In the genomic region with DNA sequence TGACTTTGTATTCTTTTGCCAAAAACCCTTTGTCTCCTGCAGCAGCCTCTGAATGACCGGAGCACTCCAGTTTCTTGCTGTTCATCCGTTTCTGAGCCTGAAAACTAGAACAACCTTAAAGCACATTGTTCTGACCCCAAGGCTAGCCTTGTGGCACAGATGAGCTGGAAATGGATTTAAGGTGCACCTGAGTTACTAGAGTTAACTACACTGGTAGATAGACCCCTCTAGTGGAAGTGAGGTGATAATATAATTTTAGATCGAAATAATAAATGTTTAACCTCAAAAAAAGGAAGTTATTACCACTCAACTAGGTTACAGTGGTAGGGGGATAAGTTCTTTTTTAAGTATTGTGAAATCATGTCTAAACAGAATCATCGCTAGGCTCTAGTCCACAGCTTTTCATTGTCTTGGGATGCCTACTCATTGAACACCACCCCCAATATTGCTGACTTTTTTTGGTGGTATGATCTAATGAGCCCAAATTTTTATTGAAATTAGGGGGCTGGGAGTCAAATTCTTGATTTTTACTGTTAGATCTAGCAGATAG, we compare ENCODE assay signal across 12 cellular contexts. TPM values are rescaled to one million over a fixed set of nuclear protein-coding genes. Genes with fewer than 3 reads are reported as not detected.
A peak's percentile ranks its signal among the peaks of the same experiment; 100 is the strongest.
DNase-seq lines count a peak whose midpoint lies in the region; ATAC-seq, FAIRE-seq and TF ChIP-seq lines count a peak whose summit lies in the region.
"Had no signal": no experiment of that assay in that cellular context is flagged by ENCODE, and none has a peak within 500 bp of the region (broad histone marks: within the 10 kb centered on the region; RNA-seq: fewer than 3 reads in every experiment).

No MANE protein-coding gene starts in this region.

- H3K36me3 Mint-ChIP-seq in endodermal cell (ENCODE audit: low read depth) (peaks cover 15% of the 10 kb centered on the region), nephron (ENCODE audit: low read depth) (peaks cover 9% of the 10 kb centered on the region)
- no peaks in the 10 kb centered on the region for H3K36me3 Mint-ChIP-seq in CD8-positive, alpha-beta memory T cell
- H3K36me3 Mint-ChIP-seq: CD4-positive, alpha-beta memory T cell had no signal

- H3K36me3 ChIP-seq in endodermal cell (ENCODE audit: control insufficient read depth, insufficient read depth, low read length): no peaks in the 10 kb centered on the region
- H3K36me3 ChIP-seq in CD8-positive, alpha-beta memory T cell (ENCODE audit: insufficient read depth, low read length): no peaks in the 10 kb centered on the region
- H3K36me3 ChIP-seq: MG63 had no signal

- WGBS in endodermal cell (ENCODE audit: insufficient coverage in 1 of 2, insufficient read length in 1 of 2), 2 experiments: 86% methylated on average over 2 of the region's 4 CpGs; no CpG with 5 or more reads in 1 of the 2 experiments

- H3K4me1 ChIP-seq in endodermal cell (ENCODE audit: control insufficient read depth, insufficient read depth, low read length): no peaks in the 10 kb centered on the region
- no peaks in the 10 kb centered on the region for H3K4me1 ChIP-seq in CD8-positive, alpha-beta memory T cell (ENCODE audit: insufficient read depth, low read length)

- FAIRE-seq in GM12892 (lab: Jason Lieb, UNC): no peak
- FAIRE-seq: TTC549 had no signal

- POLR2A ChIA-PET in CD8-positive, alpha-beta memory T cell (lab: Charles Lee): no interaction called here

- H3K9ac ChIP-seq in endodermal cell (ENCODE audit: extremely low read depth, low read length, poor library complexity, severe bottlenecking): no peak overlapping the region

- H3K9me3 ChIP-seq in endodermal cell (ENCODE audit: control insufficient read depth, low read length): no peaks in the 10 kb centered on the region
- H3K9me3 ChIP-seq in CD8-positive, alpha-beta memory T cell (ENCODE audit: low read length): no peaks in the 10 kb centered on the region
- H3K9me3 ChIP-seq: MG63 had no signal

- ATAC-seq in GM19467 (IDR thresholded peaks at IDR 0.05; ENCODE audit: unreplicated experiment): no peak

- H3K27ac Mint-ChIP-seq in endodermal cell (no peak overlapping the region), nephron (peak overlapping the region in 2 of 3 experiments; percentile 99)
- no peak overlapping the region for H3K27ac Mint-ChIP-seq in CD8-positive, alpha-beta memory T cell
- H3K27ac Mint-ChIP-seq: CD4-positive, alpha-beta memory T cell; dendritic cell treated with granulocyte-macrophage colony-stimulating factor and Interleukin-4, amounts not matched to agents 40 ng/mL and 50 ng/mL, for 4 days had no signal

- CTCF ChIA-PET in CD8-positive, alpha-beta memory T cell (lab: Charles Lee): no interaction called here

- no peak overlapping the region for H3K27ac ChIP-seq in endodermal cell (ENCODE audit: low read depth, low read length)
- H3K27ac ChIP-seq in CD8-positive, alpha-beta memory T cell (ENCODE audit: low read depth, low read length): no peak overlapping the region

- H3K4me1 Mint-ChIP-seq in endodermal cell (peaks cover 37% of the 10 kb centered on the region), nephron (peaks cover 66% of the 10 kb centered on the region)
- no peaks in the 10 kb centered on the region for H3K4me1 Mint-ChIP-seq in CD8-positive, alpha-beta memory T cell

- no peak for TF ChIP-seq POLR2A in GM12892 (IDR thresholded peaks at IDR 0.05; ENCODE audit: low read depth, low read length)

- H3K4me3 Mint-ChIP-seq in endodermal cell (no peak overlapping the region), nephron (peak overlapping the region; percentile 99 to 100 (median 99))
- no peak overlapping the region for H3K4me3 Mint-ChIP-seq in CD8-positive, alpha-beta memory T cell
- H3K4me3 Mint-ChIP-seq: CD4-positive, alpha-beta memory T cell; dendritic cell treated with granulocyte-macrophage colony-stimulating factor and Interleukin-4, amounts not matched to agents 40 ng/mL and 50 ng/mL, for 4 days had no signal

- no peaks in the 10 kb centered on the region for H3K9me3 Mint-ChIP-seq in endodermal cell
- no peaks in the 10 kb centered on the region for H3K9me3 Mint-ChIP-seq in nephron
- no peaks in the 10 kb centered on the region for H3K9me3 Mint-ChIP-seq in CD8-positive, alpha-beta memory T cell
- H3K9me3 Mint-ChIP-seq: CD4-positive, alpha-beta memory T cell; dendritic cell treated with granulocyte-macrophage colony-stimulating factor and Interleukin-4, amounts not matched to agents 40 ng/mL and 50 ng/mL, for 4 days had no signal

- H3K4me3 ChIP-seq in endodermal cell (ENCODE audit: low read length): peak overlapping the region; percentile 87
- H3K4me3 ChIP-seq in CD8-positive, alpha-beta memory T cell (ENCODE audit: low read length): no peak overlapping the region

- no peaks in the 10 kb centered on the region for H3K27me3 Mint-ChIP-seq in endodermal cell (ENCODE audit: insufficient read depth)
- peaks cover 3% of the 10 kb centered on the region for H3K27me3 Mint-ChIP-seq in nephron (ENCODE audit: low read depth)
- peaks cover 0 to 23% of the 10 kb centered on the region in 2 donors for H3K27me3 Mint-ChIP-seq in CD8-positive, alpha-beta memory T cell

- H3K27me3 ChIP-seq in endodermal cell (ENCODE audit: control insufficient read depth, insufficient read depth, low read length, poor library complexity, severe bottlenecking): no peaks in the 10 kb centered on the region
- no peaks in the 10 kb centered on the region for H3K27me3 ChIP-seq in CD8-positive, alpha-beta memory T cell (ENCODE audit: insufficient read depth, low read length, poor library complexity, severe bottlenecking)
- H3K27me3 ChIP-seq: MG63 had no signal

- peak; percentile 3 for DNase-seq in AG20443 (ENCODE audit: low spot score)
- DNase-seq in Kasumi-1 (lab: John Stamatoyannopoulos, UW): peak; percentile 8 to 37
- DNase-seq in endodermal cell: no peak
- no peak for DNase-seq in ecto neural progenitor cell (ENCODE audit: low spot score)
- no peak for DNase-seq in CD8-positive, alpha-beta memory T cell
- no peak for DNase-seq in GM12892 (ENCODE audit: insufficient read length)
- DNase-seq: CD4-positive, alpha-beta memory T cell; MG63 had no signal

- TF ChIP-seq CTCF in endodermal cell (conservative IDR thresholded peaks at IDR 0.05): peak; percentile 33
- TF ChIP-seq CTCF in nephron (IDR thresholded peaks at IDR 0.05; ENCODE audit: unreplicated experiment in 3 of 3): no peak

RNA-seq across cellular contexts. Expression of a gene that starts 2.7 kb away (rescaled TPM):
- total RNA-seq in endodermal cell: 100 to 1,000 TPM in 1 of 2 donors, 10 to 100 TPM in 1; 81.6 to 179 TPM
- 83.8 TPM for polyA plus RNA-seq in endodermal cell (2013, experiment 1 of 2)
- 85.8 TPM for polyA plus RNA-seq in endodermal cell (2013, experiment 2 of 2)
- under 1 TPM; 0.51 to 0.66 TPM for total RNA-seq in CD8-positive, alpha-beta memory T cell
- not detected for polyA plus RNA-seq in CD8-positive, alpha-beta memory T cell
- 0.68 TPM for polyA plus RNA-seq in GM12892 (2012; ENCODE audit: missing spikeins)

Comparison
In these comparisons a context has a peak if more than half of its experiments do, and no peak if none do; other contexts are left out.
1. DNase-seq: peak in AG20443 (single experiment) and Kasumi-1 (2 of 2); none in endodermal cell (single experiment), ecto neural progenitor cell (single experiment), CD8-positive, alpha-beta memory T cell (0 of 5) and GM12892 (single experiment).
2. H3K27ac Mint-ChIP-seq: peak in nephron (2 of 3); none in endodermal cell (single experiment) and CD8-positive, alpha-beta memory T cell (0 of 8).
3. H3K4me3 Mint-ChIP-seq: peak in nephron (3 of 3); none in endodermal cell (single experiment) and CD8-positive, alpha-beta memory T cell (0 of 7).
4. RNA of a gene that starts 2.7 kb away (total RNA-seq): 81.6 to 179 TPM in endodermal cell; 0.51 to 0.66 TPM in CD8-positive, alpha-beta memory T cell; every median in the first group is over 10 times any median in the second.